22 cellular contexts compared by ENCODE assay signal in the genomic region with DNA sequence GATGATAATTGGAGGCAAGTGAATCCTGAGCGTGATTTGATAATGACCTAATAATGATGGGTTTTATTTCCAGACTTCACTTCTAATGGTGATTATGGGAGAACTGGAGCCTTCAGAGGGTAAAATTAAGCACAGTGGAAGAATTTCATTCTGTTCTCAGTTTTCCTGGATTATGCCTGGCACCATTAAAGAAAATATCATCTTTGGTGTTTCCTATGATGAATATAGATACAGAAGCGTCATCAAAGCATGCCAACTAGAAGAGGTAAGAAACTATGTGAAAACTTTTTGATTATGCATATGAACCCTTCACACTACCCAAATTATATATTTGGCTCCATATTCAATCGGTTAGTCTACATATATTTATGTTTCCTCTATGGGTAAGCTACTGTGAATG.
"Had no signal": no experiment of that assay in that cellular context is flagged by ENCODE, and none has a peak within 500 bp of the region (broad histone marks: within the 10 kb centered on the region; RNA-seq: fewer than 3 reads in every experiment).

No MANE protein-coding gene starts in this region.

- H3K4me3 ChIP-seq: colonic mucosa, coronary artery, dorsolateral prefrontal cortex, esophagus muscularis mucosa, esophagus squamous epithelium, gastrocnemius medialis, gastroesophageal sphincter, heart left ventricle, heart right ventricle had no signal

- H3K36me3 ChIP-seq: colonic mucosa, esophagus muscularis mucosa, esophagus squamous epithelium, gastrocnemius medialis, gastroesophageal sphincter, heart left ventricle, heart right ventricle had no signal

- DNase-seq: colonic mucosa; cortex of kidney; dermis blood vessel endothelial cell; dorsolateral prefrontal cortex; effector CD4-positive, alpha-beta T cell; effector CD8-positive, alpha-beta T cell; effector memory CD4-positive, alpha-beta T cell; effector memory CD8-positive, alpha-beta T cell; endodermal cell; erythroblast; esophagus squamous epithelium; foreskin fibroblast; foreskin keratinocyte; foreskin melanocyte; gastrocnemius medialis; glutamatergic neuron; head of caudate nucleus; heart left ventricle; heart right ventricle had no signal

- H3K27me3 ChIP-seq: colonic mucosa, esophagus muscularis mucosa, esophagus squamous epithelium, gastrocnemius medialis, gastroesophageal sphincter, heart right ventricle had no signal
